9 cellular contexts compared by ENCODE assay signal in genomic region chr15:51647128-51647562, GRCh38. TPM values are rescaled to one million over a fixed set of nuclear protein-coding genes. Genes with fewer than 3 reads are reported as not detected.
DNase-seq lines count a peak whose midpoint lies in the region; TF ChIP-seq lines count a peak whose summit lies in the region.
"Had no signal": no experiment of that assay in that cellular context is flagged by ENCODE, and none has a peak within 500 bp of the region (broad histone marks: within the 10 kb centered on the region; RNA-seq: fewer than 3 reads in every experiment).

No MANE protein-coding gene starts in this region.

- no CpG with 5 or more reads among the region's 3 CpGs for WGBS in neuronal stem cell (ENCODE audit: extremely low coverage in 2 of 2, insufficient read length in 2 of 2, insufficient replicate concordance in 1 of 2), 2 donors

- no peaks in the 10 kb centered on the region for H3K36me3 Mint-ChIP-seq in brain
- H3K36me3 Mint-ChIP-seq in activated CD4-positive, alpha-beta T cell treated with anti-CD3 and anti-CD28 coated beads, Interleukin-2, amount 10 ng/mL, durations not matched to agents 7 days and 5 days (ENCODE audit: low read depth) = no peaks in the 10 kb centered on the region

- peaks cover 10% of the 10 kb centered on the region for H3K27me3 Mint-ChIP-seq in brain
- peaks cover 19% of the 10 kb centered on the region for H3K27me3 Mint-ChIP-seq in activated CD4-positive, alpha-beta T cell treated with anti-CD3 and anti-CD28 coated beads, Interleukin-2, amount 10 ng/mL, durations not matched to agents 7 days and 5 days
- H3K27me3 Mint-ChIP-seq: activated B cell treated with CpG ODN at 0.5 μM for 24 hours had no signal

- H2AK5ac ChIP-seq in neuronal stem cell (ENCODE audit: low read depth, low read length) = no peak overlapping the region

- H3K4me3 ChIP-seq in neuronal stem cell (ENCODE audit: low read length in 2 of 2) = no peak overlapping the region
- H3K4me3 ChIP-seq in effector memory CD4-positive, alpha-beta T cell (ENCODE audit: insufficient read depth, low read depth, low read length, poor library complexity, severe bottlenecking) = no peak overlapping the region

- H3K4me2 ChIP-seq in neuronal stem cell (ENCODE audit: insufficient read depth, low read length, poor library complexity, severe bottlenecking) = no peak overlapping the region

- no peaks in the 10 kb centered on the region for H3K4me1 ChIP-seq in neuronal stem cell (ENCODE audit: control insufficient read depth in 2 of 2, insufficient read depth in 1 of 2, low read depth in 1 of 2, low read length in 2 of 2)
- H3K4me1 ChIP-seq in effector memory CD4-positive, alpha-beta T cell (ENCODE audit: control insufficient read depth, insufficient read depth, low read length, poor library complexity, severe bottlenecking) = no peaks in the 10 kb centered on the region

- H3K4ac ChIP-seq in neuronal stem cell (ENCODE audit: low read length) = no peak overlapping the region

- no peak overlapping the region for H3K18ac ChIP-seq in neuronal stem cell (ENCODE audit: low read length)

- POLR2A ChIA-PET in activated CD4-positive, alpha-beta T cell treated with anti-CD3 and anti-CD28 coated beads, Interleukin-2, amount 10 ng/mL, durations not matched to agents 7 days and 5 days (lab: Charles Lee) = no interaction called here

- no peak overlapping the region for H3K9ac ChIP-seq in neuronal stem cell (ENCODE audit: low read depth, low read length, poor library complexity)

- no peaks in the 10 kb centered on the region for H3K9me3 ChIP-seq in neuronal stem cell (replicated peaks in 1 of 2; ENCODE audit: control insufficient read depth in 2 of 2, insufficient read depth in 1 of 2, low read depth in 1 of 2, low read length in 2 of 2)
- no peaks in the 10 kb centered on the region for H3K9me3 ChIP-seq in effector memory CD4-positive, alpha-beta T cell (ENCODE audit: control insufficient read depth, low read length)

- no peak overlapping the region for H2BK15ac ChIP-seq in neuronal stem cell (ENCODE audit: low read length)

- H3K36me3 ChIP-seq in neuronal stem cell (replicated peaks in 1 of 2; ENCODE audit: control insufficient read depth in 2 of 2, insufficient read depth in 2 of 2, low read length in 2 of 2) = no peaks in the 10 kb centered on the region
- no peaks in the 10 kb centered on the region for H3K36me3 ChIP-seq in effector memory CD4-positive, alpha-beta T cell (ENCODE audit: control insufficient read depth, insufficient read depth, low read length)

- no peak overlapping the region for H2BK120ac ChIP-seq in neuronal stem cell (ENCODE audit: low read depth, low read length)

- H3K27me3 ChIP-seq in neuronal stem cell (ENCODE audit: control insufficient read depth in 3 of 3, insufficient read depth in 3 of 3, low read depth in 1 of 3, low read length in 3 of 3) = peaks cover 0 to 16% (median 0%) of the 10 kb centered on the region in 3 experiments
- H3K27me3 ChIP-seq in effector memory CD4-positive, alpha-beta T cell (replicated peaks; ENCODE audit: control insufficient read depth, insufficient read depth, low read length, poor library complexity, severe bottlenecking) = no peaks in the 10 kb centered on the region

- no peak overlapping the region for H4K8ac ChIP-seq in neuronal stem cell (ENCODE audit: low read depth, low read length)

- H3K23ac ChIP-seq in neuronal stem cell (ENCODE audit: low read depth, low read length, poor library complexity) = no peak overlapping the region

- no peaks in the 10 kb centered on the region for H3K9me3 Mint-ChIP-seq in brain
- no peaks in the 10 kb centered on the region for H3K9me3 Mint-ChIP-seq in activated CD4-positive, alpha-beta T cell treated with anti-CD3 and anti-CD28 coated beads, Interleukin-2, amount 10 ng/mL, durations not matched to agents 7 days and 5 days
- H3K9me3 Mint-ChIP-seq: activated B cell treated with CpG ODN at 0.5 μM for 24 hours had no signal

- H2AFZ ChIP-seq in neuronal stem cell (ENCODE audit: low read length) = peak overlapping the region; percentile 12

- H3K27ac ChIP-seq in neuronal stem cell (replicated peaks; ENCODE audit: low read length) = no peak overlapping the region
- no peak overlapping the region for H3K27ac ChIP-seq in effector memory CD4-positive, alpha-beta T cell (ENCODE audit: insufficient read depth, low read length, poor library complexity, severe bottlenecking)

- CTCF ChIA-PET in activated CD4-positive, alpha-beta T cell treated with anti-CD3 and anti-CD28 coated beads, Interleukin-2, amount 10 ng/mL, durations not matched to agents 7 days and 5 days (lab: Charles Lee) = interaction anchor here (0.6 to 2.8 kb wide), 2 partner anchors 85 to 130 kb away, joined by 3 to 9 read pairs; no protein-coding TSS in a partner anchor

- peak overlapping the region in 1 of 5 experiments; percentile 11 for H3K4me3 Mint-ChIP-seq in brain
- H3K4me3 Mint-ChIP-seq in activated CD4-positive, alpha-beta T cell treated with anti-CD3 and anti-CD28 coated beads, Interleukin-2, amount 10 ng/mL, durations not matched to agents 7 days and 5 days = no peak overlapping the region
- H3K4me3 Mint-ChIP-seq: activated B cell treated with CpG ODN at 0.5 μM for 24 hours had no signal

- H3K14ac ChIP-seq in neuronal stem cell (ENCODE audit: low read length) = no peak overlapping the region

- no peak overlapping the region for H2BK5ac ChIP-seq in neuronal stem cell (ENCODE audit: low read length)

- no peaks in the 10 kb centered on the region for H3K79me1 ChIP-seq in neuronal stem cell (ENCODE audit: low read depth, low read length)

- H3K27ac Mint-ChIP-seq in brain = peak overlapping the region in 4 of 5 experiments; percentile 17 to 86 (median 69)
- no peak overlapping the region for H3K27ac Mint-ChIP-seq in activated CD4-positive, alpha-beta T cell treated with anti-CD3 and anti-CD28 coated beads, Interleukin-2, amount 10 ng/mL, durations not matched to agents 7 days and 5 days
- H3K27ac Mint-ChIP-seq: activated B cell treated with CpG ODN at 0.5 μM for 24 hours had no signal

- H3K4me1 Mint-ChIP-seq in brain = no peaks in the 10 kb centered on the region
- peaks cover 4% of the 10 kb centered on the region for H3K4me1 Mint-ChIP-seq in activated CD4-positive, alpha-beta T cell treated with anti-CD3 and anti-CD28 coated beads, Interleukin-2, amount 10 ng/mL, durations not matched to agents 7 days and 5 days
- H3K4me1 Mint-ChIP-seq: activated B cell treated with CpG ODN at 0.5 μM for 24 hours had no signal

- no peak overlapping the region for H4K91ac ChIP-seq in neuronal stem cell (ENCODE audit: low read depth, low read length, poor library complexity)

- peak; percentile 79 for DNase-seq in EL
- DNase-seq in NCI-H2227 treated with DMSO at 0.1 percent for 48 hours (lab: John Stamatoyannopoulos, UW) = peak; percentile 13
- no peak for DNase-seq in neuronal stem cell (ENCODE audit: low spot score)
- no peak for DNase-seq in activated CD4-positive, alpha-beta T cell treated with anti-CD3 and anti-CD28 coated beads, Interleukin-2, amount 50 U/mL, for 48 hours
- DNase-seq in NCI-H1930 (lab: John Stamatoyannopoulos, UW) = no peak
- no peak for DNase-seq in activated CD4-positive, alpha-beta T cell treated with anti-CD3 and anti-CD28 coated beads, Interleukin-2, amount 10 ng/mL, durations not matched to agents 7 days and 5 days
- DNase-seq in effector memory CD4-positive, alpha-beta T cell = no peak
- DNase-seq: activated B cell treated with CpG ODN at 0.5 μM for 24 hours had no signal

- no peak for TF ChIP-seq CTCF in brain (conservative IDR thresholded peaks at IDR 0.05)

- H2BK12ac ChIP-seq in neuronal stem cell (ENCODE audit: low read length) = no peak overlapping the region

RNA-seq across cellular contexts. Expression of gene DMXL2, which starts 24.6 kb away (rescaled TPM):
- polyA plus RNA-seq in brain (ENCODE audit: insufficient read depth, low read depth, low replicate concordance) = 10.9 TPM
- 18.3 TPM for polyA plus RNA-seq in neuronal stem cell (2013, experiment 1 of 2)
- polyA plus RNA-seq in neuronal stem cell (2013, experiment 2 of 2) = 19.5 TPM
- 1 to 10 TPM; 9.0 to 9.3 TPM for total RNA-seq in activated CD4-positive, alpha-beta T cell treated with anti-CD3 and anti-CD28 coated beads, Interleukin-2, amount 10 ng/mL, durations not matched to agents 7 days and 5 days

RNA-seq across cellular contexts. Expression of gene SCG3, which starts 34.2 kb away (rescaled TPM):
- 144 TPM for polyA plus RNA-seq in brain (ENCODE audit: insufficient read depth, low read depth, low replicate concordance)
- polyA plus RNA-seq in neuronal stem cell (2013, experiment 1 of 2) = 0.28 TPM
- 0.33 TPM for polyA plus RNA-seq in neuronal stem cell (2013, experiment 2 of 2)
- not detected for total RNA-seq in activated CD4-positive, alpha-beta T cell treated with anti-CD3 and anti-CD28 coated beads, Interleukin-2, amount 10 ng/mL, durations not matched to agents 7 days and 5 days
- total RNA-seq: activated B cell treated with CpG ODN at 0.5 μM for 24 hours had no signal

Comparison
In these comparisons a context has a peak if more than half of its experiments do, and no peak if none do; other contexts are left out.
1. DNase-seq: peak in EL (single experiment) and NCI-H2227 treated with DMSO at 0.1 percent for 48 hours (single experiment); none in neuronal stem cell (single experiment), activated CD4-positive, alpha-beta T cell treated with anti-CD3 and anti-CD28 coated beads, Interleukin-2, amount 50 U/mL, for 48 hours (0 of 2), NCI-H1930 (0 of 2), activated CD4-positive, alpha-beta T cell treated with anti-CD3 and anti-CD28 coated beads, Interleukin-2, amount 10 ng/mL, durations not matched to agents 7 days and 5 days (single experiment) and effector memory CD4-positive, alpha-beta T cell (0 of 3).